In genomic region chr9:70981312-70981711, GRCh38 we compare ENCODE assay signal across 32 cellular contexts.
"Had no signal": no experiment of that assay in that cellular context is flagged by ENCODE, and none has a peak within 500 bp of the region (broad histone marks: within the 10 kb centered on the region; RNA-seq: fewer than 3 reads in every experiment).

No MANE protein-coding gene starts in this region.

- H3K27me3 ChIP-seq: MG63 had no signal

- H3K4me3 ChIP-seq: MG63 had no signal

- H3K36me3 ChIP-seq: MG63 had no signal

- H3K9me3 ChIP-seq: MG63 had no signal

- DNase-seq: Karpas-422, Kasumi-1, MG63, MM.1S, MV-4-11, NCI-H1048, NCI-H1092, NCI-H1092 treated with DMSO at 0.1 percent for 48 hours, NCI-H1105, NCI-H1105 treated with DMSO at 0.1 percent for 48 hours, NCI-H1417 treated with DMSO at 0.1 percent for 48 hours, NCI-H1436, NCI-H1436 treated with DMSO at 0.1 percent for 48 hours, NCI-H146, NCI-H1694, NCI-H1694 treated with DMSO at 0.1 percent for 48 hours, NCI-H187, NCI-H187 treated with DMSO at 0.1 percent for 48 hours, NCI-H1930, NCI-H2029, NCI-H2029 treated with DMSO at 0.1 percent for 48 hours, NCI-H2081, NCI-H2081 treated with DMSO at 0.1 percent for 48 hours, NCI-H2107, NCI-H2171, NCI-H2171 treated with DMSO at 0.1 percent for 48 hours, NCI-H226, NCI-H345, NCI-H446, NCI-H446 treated with DMSO at 0.1 percent for 48 hours, NCI-H510A, NCI-H510A treated with DMSO at 0.1 percent for 48 hours had no signal
